Comparison of ENCODE assay signal across 32 cellular contexts in genomic region chr12:57718641-57719528, GRCh38. TPM values are rescaled to one million over a fixed set of nuclear protein-coding genes. Genes with fewer than 3 reads are reported as not detected.
DNase-seq lines count a peak whose midpoint lies in the region; ATAC-seq and TF ChIP-seq lines count a peak whose summit lies in the region.
"Had no signal": no experiment of that assay in that cellular context is flagged by ENCODE, and none has a peak within 500 bp of the region (broad histone marks: within the 10 kb centered on the region; RNA-seq: fewer than 3 reads in every experiment).

No MANE protein-coding gene starts in this region.

- peaks cover 17% of the 10 kb centered on the region for H3K36me3 Mint-ChIP-seq in activated naive CD8-positive, alpha-beta T cell treated with anti-CD3 and anti-CD28 coated beads, Interleukin-2, amount 10 ng/mL, durations not matched to agents 7 days and 5 days
- peaks cover 19% of the 10 kb centered on the region for H3K36me3 Mint-ChIP-seq in activated naive CD8-positive, alpha-beta T cell treated with anti-CD3 and anti-CD28 coated beads, Interleukin-2, amount 50 U/mL, for 24 hours (ENCODE audit: low read depth)

- no peaks in the 10 kb centered on the region for H3K9me2 ChIP-seq in hepatocyte (replicated peaks; ENCODE audit: insufficient read depth)

- no peak overlapping the region for H2AFZ ChIP-seq in hepatocyte
- H2AFZ ChIP-seq: parathyroid adenoma, PC-9 had no signal

- no peak overlapping the region for H3K27ac ChIP-seq in hepatocyte
- H3K27ac ChIP-seq in ovary: no peak overlapping the region
- H3K27ac ChIP-seq: BLaER1, breast epithelium, parathyroid adenoma, PC-9, uterus, VCaP had no signal

- H3K9me3 ChIP-seq in hepatocyte (ENCODE audit: low read depth): no peaks in the 10 kb centered on the region
- no peaks in the 10 kb centered on the region for H3K9me3 ChIP-seq in ovary
- H3K9me3 ChIP-seq: BLaER1, breast epithelium, Caco-2, mucosa of descending colon, uterus had no signal

- H3K9me3 Mint-ChIP-seq in activated naive CD8-positive, alpha-beta T cell treated with anti-CD3 and anti-CD28 coated beads, Interleukin-2, amount 10 ng/mL, durations not matched to agents 7 days and 5 days: no peaks in the 10 kb centered on the region
- H3K9me3 Mint-ChIP-seq in activated naive CD8-positive, alpha-beta T cell treated with anti-CD3 and anti-CD28 coated beads, Interleukin-2, amount 50 U/mL, for 24 hours: no peaks in the 10 kb centered on the region
- H3K9me3 Mint-ChIP-seq: stimulated activated naive CD8-positive, alpha-beta T cell treated with anti-CD3 and anti-CD28 coated beads, Interleukin-15, amount 100 ng/mL, for 72 hours had no signal

- no peak for TF ChIP-seq CTCF in hepatocyte (IDR thresholded peaks at IDR 0.05; ENCODE audit: poor library complexity)
- no peak for TF ChIP-seq CTCF in ovary (IDR thresholded peaks at IDR 0.05)

- no peak for ATAC-seq in activated naive CD8-positive, alpha-beta T cell treated with anti-CD3 and anti-CD28 coated beads, Interleukin-2, amount 10 ng/mL, durations not matched to agents 7 days and 5 days (ENCODE audit: low read depth)
- no peak for ATAC-seq in activated naive CD8-positive, alpha-beta T cell treated with anti-CD3 and anti-CD28 coated beads, Interleukin-2, amount 50 U/mL, for 24 hours
- ATAC-seq in HG02938 (IDR thresholded peaks at IDR 0.05; ENCODE audit: unreplicated experiment): no peak
- ATAC-seq: activated CD4-positive, alpha-beta T cell treated with anti-CD3 and anti-CD28 coated beads for 36 hours; HepG2; left cardiac atrium; mucosa of descending colon; stimulated activated naive CD8-positive, alpha-beta T cell treated with anti-CD3 and anti-CD28 coated beads, Interleukin-15, amount 100 ng/mL, for 72 hours had no signal

- DNase-seq in activated naive CD8-positive, alpha-beta T cell treated with anti-CD3 and anti-CD28 coated beads, Interleukin-2, amount 10 ng/mL, durations not matched to agents 7 days and 5 days: no peak
- DNase-seq in activated naive CD8-positive, alpha-beta T cell treated with anti-CD3 and anti-CD28 coated beads, Interleukin-2, amount 50 U/mL, for 24 hours: no peak
- peak; percentile 10 for DNase-seq in H7
- peak; percentile 2 for DNase-seq in hepatocyte (ENCODE audit: low spot score)
- DNase-seq in ovary: no peak
- DNase-seq in cerebellum (ENCODE audit: low spot score): no peak
- DNase-seq: activated CD4-positive, alpha-beta T cell treated with anti-CD3 and anti-CD28 coated beads for 36 hours; activated naive CD4-positive, alpha-beta T cell treated with Interleukin-2 at 50 U/mL for 16 hours; Caco-2; DMS53; HCEC 1CT; hippocampal formation; Karpas-422; left cardiac atrium; mucosa of descending colon; NCI-H1417 treated with DMSO at 0.1 percent for 48 hours; NCI-H2081; NCI-H226; NCI-H526 treated with DMSO at 0.1 percent for 48 hours; PC-9; Right ventricle myocardium superior; small intestine; stimulated activated naive CD8-positive, alpha-beta T cell treated with anti-CD3 and anti-CD28 coated beads, Interleukin-15, amount 100 ng/mL, for 72 hours; T-helper 9 cell; uterus had no signal

- TF ChIP-seq POLR2A in ovary (IDR thresholded peaks at IDR 0.05): no peak

- intact Hi-C loops in ovary (cut with DNase I): no loop called here

- H3K36me3 ChIP-seq in H7 (replicated peaks; ENCODE audit: control insufficient read depth, insufficient read depth, low read length): peaks cover 4% of the 10 kb centered on the region; the same call in 1 of the 2 replicates
- H3K36me3 ChIP-seq in hepatocyte (replicated peaks; ENCODE audit: insufficient read depth, low read depth): no peaks in the 10 kb centered on the region
- H3K36me3 ChIP-seq in ovary: no peaks in the 10 kb centered on the region
- H3K36me3 ChIP-seq: uterus had no signal

- H4K20me1 ChIP-seq in hepatocyte (ENCODE audit: insufficient read depth, poor library complexity, severe bottlenecking): no peaks in the 10 kb centered on the region

- TF ChIP-seq EP300 in ovary (IDR thresholded peaks at IDR 0.05): no peak

- 98% methylated on average over 15 of the region's 15 CpGs for WGBS in hepatocyte (ENCODE audit: low lambda C conversion rate, missing lambda C conversion rate)
- WGBS in ovary, 3 donors: 94 to 97% (median 95%) methylated on average over 15 of the region's 15 CpGs

- peak overlapping the region; percentile 47 for H3K27ac Mint-ChIP-seq in activated naive CD8-positive, alpha-beta T cell treated with anti-CD3 and anti-CD28 coated beads, Interleukin-2, amount 10 ng/mL, durations not matched to agents 7 days and 5 days
- no peak overlapping the region for H3K27ac Mint-ChIP-seq in activated naive CD8-positive, alpha-beta T cell treated with anti-CD3 and anti-CD28 coated beads, Interleukin-2, amount 50 U/mL, for 24 hours
- H3K27ac Mint-ChIP-seq: activated CD4-positive, alpha-beta T cell treated with anti-CD3 and anti-CD28 coated beads for 36 hours had no signal

- H3K79me2 ChIP-seq in hepatocyte: no peaks in the 10 kb centered on the region
- H3K79me2 ChIP-seq: parathyroid adenoma had no signal

- no peak overlapping the region for H3K4me3 Mint-ChIP-seq in activated naive CD8-positive, alpha-beta T cell treated with anti-CD3 and anti-CD28 coated beads, Interleukin-2, amount 10 ng/mL, durations not matched to agents 7 days and 5 days
- no peak overlapping the region for H3K4me3 Mint-ChIP-seq in activated naive CD8-positive, alpha-beta T cell treated with anti-CD3 and anti-CD28 coated beads, Interleukin-2, amount 50 U/mL, for 24 hours
- H3K4me3 Mint-ChIP-seq: activated CD4-positive, alpha-beta T cell treated with anti-CD3 and anti-CD28 coated beads for 36 hours; stimulated activated naive CD8-positive, alpha-beta T cell treated with anti-CD3 and anti-CD28 coated beads, Interleukin-15, amount 100 ng/mL, for 72 hours had no signal

- no peaks in the 10 kb centered on the region for H3K4me1 ChIP-seq in hepatocyte (ENCODE audit: insufficient read depth)
- no peaks in the 10 kb centered on the region for H3K4me1 ChIP-seq in ovary (ENCODE audit: insufficient read depth)
- H3K4me1 ChIP-seq: BLaER1, breast epithelium, Caco-2, parathyroid adenoma, uterus had no signal

- H3K4me3 ChIP-seq in H7 (ENCODE audit: insufficient read depth, low read depth, low read length) (no peak overlapping the region), hepatocyte (no peak overlapping the region), ovary (no peak overlapping the region)
- H3K4me3 ChIP-seq: BLaER1, breast epithelium, lung, mucosa of descending colon, PC-9, uterus had no signal

- H3K4me2 ChIP-seq in hepatocyte: no peak overlapping the region
- H3K4me2 ChIP-seq: BLaER1, PC-9 had no signal

- H3K27me3 Mint-ChIP-seq in activated naive CD8-positive, alpha-beta T cell treated with anti-CD3 and anti-CD28 coated beads, Interleukin-2, amount 10 ng/mL, durations not matched to agents 7 days and 5 days: no peaks in the 10 kb centered on the region
- H3K27me3 Mint-ChIP-seq in activated naive CD8-positive, alpha-beta T cell treated with anti-CD3 and anti-CD28 coated beads, Interleukin-2, amount 50 U/mL, for 24 hours: no peaks in the 10 kb centered on the region
- H3K27me3 Mint-ChIP-seq: activated CD4-positive, alpha-beta T cell treated with anti-CD3 and anti-CD28 coated beads for 36 hours; stimulated activated naive CD8-positive, alpha-beta T cell treated with anti-CD3 and anti-CD28 coated beads, Interleukin-15, amount 100 ng/mL, for 72 hours had no signal

- peaks cover 9% of the 10 kb centered on the region for H3K27me3 ChIP-seq in H7 (ENCODE audit: control insufficient read depth, insufficient read depth, low read length)
- H3K27me3 ChIP-seq in hepatocyte: peaks cover 4% of the 10 kb centered on the region
- H3K27me3 ChIP-seq in ovary: no peaks in the 10 kb centered on the region
- H3K27me3 ChIP-seq: BLaER1, breast epithelium, uterus had no signal

- H3K4me1 Mint-ChIP-seq in activated naive CD8-positive, alpha-beta T cell treated with anti-CD3 and anti-CD28 coated beads, Interleukin-2, amount 10 ng/mL, durations not matched to agents 7 days and 5 days: peaks cover 2% of the 10 kb centered on the region
- H3K4me1 Mint-ChIP-seq in activated naive CD8-positive, alpha-beta T cell treated with anti-CD3 and anti-CD28 coated beads, Interleukin-2, amount 50 U/mL, for 24 hours: no peaks in the 10 kb centered on the region
- H3K4me1 Mint-ChIP-seq: activated CD4-positive, alpha-beta T cell treated with anti-CD3 and anti-CD28 coated beads for 36 hours had no signal

- POLR2A ChIA-PET in activated naive CD8-positive, alpha-beta T cell treated with anti-CD3 and anti-CD28 coated beads, Interleukin-2, amount 10 ng/mL, durations not matched to agents 7 days and 5 days (lab: Charles Lee): interaction anchor here (0.6 to 1.7 kb wide), 4 partner anchors 11 to 152 kb away, joined by 3 to 6 read pairs (median 3); partner anchors contain the start of genes OS9 and TSPAN31

RNA-seq across cellular contexts. Expression of gene AGAP2, which starts 19.7 kb away (rescaled TPM):
- 10 to 100 TPM; 68.3 to 71.6 TPM for total RNA-seq in activated naive CD8-positive, alpha-beta T cell treated with anti-CD3 and anti-CD28 coated beads, Interleukin-2, amount 10 ng/mL, durations not matched to agents 7 days and 5 days
- total RNA-seq in H7 (2014; rRNA removed; shearing (Covaris generic)): 0.30 and 0.35 TPM in 2 replicates
- 0.33 and 0.76 TPM in 2 replicates for total RNA-seq in hepatocyte
- 0.04 TPM in 2 replicates for polyA plus RNA-seq in hepatocyte
- under 1 TPM; 0.34 to 0.99 (median 0.60) TPM for total RNA-seq in ovary
- 1 to 10 TPM in 1 of 2 donors, under 1 TPM in 1; 0.33 to 1.3 TPM for polyA plus RNA-seq in ovary
- 22.7 TPM for total RNA-seq in cerebellum

RNA-seq across cellular contexts. Expression of gene OS9, which starts 25.0 kb away (rescaled TPM):
- 100 to 1,000 TPM; 135 to 140 TPM for total RNA-seq in activated naive CD8-positive, alpha-beta T cell treated with anti-CD3 and anti-CD28 coated beads, Interleukin-2, amount 10 ng/mL, durations not matched to agents 7 days and 5 days
- 65.5 and 74.1 TPM in 2 replicates for total RNA-seq in H7 (2014; rRNA removed; shearing (Covaris generic))
- total RNA-seq in hepatocyte: 303 and 366 TPM in 2 replicates
- polyA plus RNA-seq in hepatocyte: 243 and 250 TPM in 2 replicates
- 100 to 1,000 TPM; 128 to 227 (median 200) TPM for total RNA-seq in ovary
- polyA plus RNA-seq in ovary: 100 to 1,000 TPM; 197 to 387 TPM
- total RNA-seq in cerebellum: 78.9 TPM

RNA-seq across cellular contexts. Expression of gene TSPAN31, which starts 26.0 kb away (rescaled TPM):
- 10 to 100 TPM; 19.6 to 23.2 TPM for total RNA-seq in activated naive CD8-positive, alpha-beta T cell treated with anti-CD3 and anti-CD28 coated beads, Interleukin-2, amount 10 ng/mL, durations not matched to agents 7 days and 5 days
- total RNA-seq in H7 (2014; rRNA removed; shearing (Covaris generic)): 12.9 and 17.6 TPM in 2 replicates
- total RNA-seq in hepatocyte (77.6 and 81.3 TPM in 2 replicates), ovary (10 to 100 TPM; 27.7 to 64.0 (median 32.5) TPM), cerebellum (32.1 TPM)
- polyA plus RNA-seq in hepatocyte (54.9 and 69.2 TPM in 2 replicates), ovary (10 to 100 TPM; 44.0 to 63.7 TPM)

RNA-seq across cellular contexts. Expression of gene CDK4, which starts 33.2 kb away (rescaled TPM):
- total RNA-seq in activated naive CD8-positive, alpha-beta T cell treated with anti-CD3 and anti-CD28 coated beads, Interleukin-2, amount 10 ng/mL, durations not matched to agents 7 days and 5 days: 100 to 1,000 TPM in 1 of 2 experiments, 10 to 100 TPM in 1; 98.4 to 100 TPM
- 234 and 275 TPM in 2 replicates for total RNA-seq in H7 (2014; rRNA removed; shearing (Covaris generic))
- 306 and 339 TPM in 2 replicates for total RNA-seq in hepatocyte
- polyA plus RNA-seq in hepatocyte: 308 and 315 TPM in 2 replicates
- 100 to 1,000 TPM; 111 to 175 (median 122) TPM for total RNA-seq in ovary
- 100 to 1,000 TPM in 1 of 2 donors, 10 to 100 TPM in 1; 82.7 to 127 TPM for polyA plus RNA-seq in ovary
- 48.5 TPM for total RNA-seq in cerebellum

RNA-seq across cellular contexts. Expression of gene MARCHF9, which starts 36.0 kb away (rescaled TPM):
- total RNA-seq in activated naive CD8-positive, alpha-beta T cell treated with anti-CD3 and anti-CD28 coated beads, Interleukin-2, amount 10 ng/mL, durations not matched to agents 7 days and 5 days: 10 to 100 TPM; 37.1 to 38.3 TPM
- total RNA-seq in H7 (2014; rRNA removed; shearing (Covaris generic)): 1.9 and 4.3 TPM in 2 replicates
- total RNA-seq in hepatocyte (14.6 and 16.9 TPM in 2 replicates), ovary (10 to 100 TPM in 1 of 7 donors, 1 to 10 TPM in 6; 5.0 to 15.2 (median 7.7) TPM), cerebellum (12.2 TPM)
- polyA plus RNA-seq in hepatocyte (13.6 and 14.8 TPM in 2 replicates), ovary (1 to 10 TPM; 5.0 to 7.9 TPM)

Comparison
In these comparisons a context has a peak if more than half of its experiments do, and no peak if none do; other contexts are left out.
1. DNase-seq: peak in H7 (single experiment) and hepatocyte (single experiment); none in activated naive CD8-positive, alpha-beta T cell treated with anti-CD3 and anti-CD28 coated beads, Interleukin-2, amount 10 ng/mL, durations not matched to agents 7 days and 5 days (single experiment), activated naive CD8-positive, alpha-beta T cell treated with anti-CD3 and anti-CD28 coated beads, Interleukin-2, amount 50 U/mL, for 24 hours (single experiment), ovary (0 of 5) and cerebellum (single experiment).
2. RNA of gene AGAP2, which starts 19.7 kb away (total RNA-seq): 68.3 to 71.6 TPM in activated naive CD8-positive, alpha-beta T cell treated with anti-CD3 and anti-CD28 coated beads, Interleukin-2, amount 10 ng/mL, durations not matched to agents 7 days and 5 days and 22.7 TPM in cerebellum (single experiment); 0.34 to 0.99 TPM in ovary, 0.30 to 0.35 TPM in H7 and 0.33 to 0.76 TPM in hepatocyte; every median in the first group is over 10 times any median in the second.